1 cellular context compared by ENCODE assay signal in genomic region chr13:27450921-27451461, GRCh38.
A peak's percentile ranks its signal among the peaks of the same experiment; 100 is the strongest.
TF ChIP-seq lines count a peak whose summit lies in the region.

No MANE protein-coding gene starts in this region.

TF ChIP-seq in H1, 55 proteins besides CTCF, POLR2A, EP300 and RAD21:
- TF ChIP-seq POU5F1 (IDR thresholded peaks at IDR 0.05; ENCODE audit: low read depth, low read length) (no peak), RBBP5 (IDR thresholded peaks at IDR 0.05; ENCODE audit: borderline replicate concordance, low read depth, low read length) (peak; percentile 5; the same call in 1 of the 2 replicates), KDM4A (IDR thresholded peaks at IDR 0.05; ENCODE audit: low read depth, low read length, severe bottlenecking) (peak; percentile 50)
